Comparison of ENCODE assay signal across 1 cellular context in the genomic region with DNA sequence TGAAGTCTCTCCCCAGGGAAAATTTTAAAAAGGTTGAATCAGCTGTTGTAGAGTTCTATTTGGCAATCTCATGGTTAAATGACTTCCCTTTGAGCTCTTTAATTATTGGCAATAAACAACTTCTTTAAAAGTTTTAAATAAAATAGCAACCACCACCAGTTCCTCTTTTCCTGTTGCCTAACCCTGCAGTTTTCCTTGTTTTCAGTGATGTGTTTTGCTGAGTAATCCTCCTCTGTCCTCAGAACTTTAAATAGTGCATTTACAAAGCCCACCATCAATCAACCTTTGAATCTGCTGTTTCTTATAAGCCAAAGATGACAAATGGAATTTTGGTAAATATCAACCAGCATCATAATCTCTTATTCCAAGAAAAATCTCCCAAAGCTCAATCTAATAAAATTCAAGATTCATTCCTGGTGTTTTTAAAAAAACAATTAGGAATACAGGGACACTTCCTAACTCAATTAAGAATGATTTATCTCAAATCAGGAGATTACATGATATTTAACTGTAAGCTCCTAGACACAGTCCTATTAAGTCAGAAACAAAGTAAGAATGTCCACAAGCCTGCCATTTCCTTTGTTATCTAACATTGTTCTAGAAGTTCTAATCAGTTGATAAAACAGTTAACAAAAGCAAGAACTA.
TF ChIP-seq lines count a peak whose summit lies in the region.

No MANE protein-coding gene starts in this region.

TF ChIP-seq in endothelial cell of umbilical vein, 7 proteins besides CTCF, POLR2A, EP300 and RAD21:
- TF ChIP-seq MYC (IDR thresholded peaks at IDR 0.05; ENCODE audit: low read depth, low read length) (no peak), EZH2 (IDR thresholded peaks at IDR 0.05; ENCODE audit: borderline replicate concordance, low read depth, low read length, severe bottlenecking) (no peak), POLR2AphosphoS5 (IDR thresholded peaks at IDR 0.05; ENCODE audit: insufficient read depth, low read depth, low read length) (no peak), GATA2 (IDR thresholded peaks at IDR 0.05; ENCODE audit: insufficient read depth, insufficient read length, low read depth, low read length) (no peak), FOS (IDR thresholded peaks at IDR 0.05; ENCODE audit: borderline replicate concordance, insufficient read depth, low read length) (no peak)
- TF ChIP-seq, protein P1, sequence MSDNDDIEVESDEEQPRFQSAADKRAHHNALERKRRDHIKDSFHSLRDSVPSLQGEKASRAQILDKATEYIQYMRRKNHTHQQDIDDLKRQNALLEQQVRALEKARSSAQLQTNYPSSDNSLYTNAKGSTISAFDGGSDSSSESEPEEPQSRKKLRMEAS (IDR thresholded peaks at IDR 0.05; ENCODE audit: insufficient read depth, insufficient read length), result no peak
